In the genomic region with DNA sequence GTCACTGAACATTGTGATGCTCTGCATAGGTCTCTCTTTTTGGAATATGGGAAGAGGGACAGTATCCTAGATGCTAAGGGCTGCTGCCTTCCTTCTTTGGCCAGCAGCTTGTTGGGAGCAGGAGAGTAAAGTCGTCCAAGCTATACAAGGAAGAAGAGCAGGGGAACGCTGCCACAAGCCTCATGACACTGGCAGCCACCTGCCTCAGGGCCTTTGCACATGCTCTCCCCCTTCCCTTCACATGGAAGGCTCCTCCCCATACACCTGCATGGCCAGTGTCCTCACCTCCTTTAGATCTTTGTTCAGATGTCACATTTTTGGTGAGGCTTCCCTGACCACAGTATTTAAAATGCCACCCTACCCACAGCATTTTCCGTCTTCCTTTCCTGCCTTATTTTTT, we compare ENCODE assay signal across 26 cellular contexts.
"Had no signal": no experiment of that assay in that cellular context is flagged by ENCODE, and none has a peak within 500 bp of the region (broad histone marks: within the 10 kb centered on the region; RNA-seq: fewer than 3 reads in every experiment).

No MANE protein-coding gene starts in this region.

- ATAC-seq: activated CD8-positive, alpha-beta memory T cell treated with anti-CD3 and anti-CD28 coated beads, Interleukin-2, amount 10 ng/mL, durations not matched to agents 7 days and 5 days; body of pancreas had no signal

- H3K27me3 ChIP-seq: ascending aorta, body of pancreas, Peyer's patch had no signal

- FAIRE-seq: TTC549 had no signal

- H3K27ac Mint-ChIP-seq: activated CD4-positive, alpha-beta memory T cell treated with anti-CD3 and anti-CD28 coated beads for 36 hours; activated CD8-positive, alpha-beta memory T cell treated with anti-CD3 and anti-CD28 coated beads, Interleukin-2, amount 10 ng/mL, durations not matched to agents 7 days and 5 days; activated naive CD4-positive, alpha-beta T cell treated with anti-CD3 and anti-CD28 coated beads, Interleukin-2, amount 10 ng/mL, durations not matched to agents 7 days and 5 days; activated naive CD8-positive, alpha-beta T cell treated with anti-CD3 and anti-CD28 coated beads for 36 hours; T-helper 1 cell treated with Interleukin-12 subunit alpha and Interleukin-12 subunit beta and Interleukin-4 antibody, amounts not matched to agents 30 μg/mL and 1 μg/mL, for 36 hours; T-helper 2 cell treated with Interferon-gamma antibody and Interleukin-4, amounts not matched to agents 5 μg/mL and 100 μg/mL, for 36 hours had no signal

- DNase-seq: activated CD4-positive, alpha-beta T cell treated with anti-CD3 and anti-CD28 coated beads for 4 hours; activated CD4-positive, alpha-beta T cell treated with anti-CD3 and anti-CD28 coated beads, Interleukin-2, amount 50 U/mL, for 1 hour; activated CD8-positive, alpha-beta memory T cell treated with anti-CD3 and anti-CD28 coated beads for 24 hours; activated CD8-positive, alpha-beta memory T cell treated with anti-CD3 and anti-CD28 coated beads, Interleukin-2, amount 10 ng/mL, durations not matched to agents 7 days and 5 days; activated CD8-positive, alpha-beta memory T cell treated with anti-CD3 and anti-CD28 coated beads, Interleukin-2, amount 50 U/mL, for 48 hours; activated effector memory CD4-positive, alpha-beta T cell treated with Interleukin-2 at 50 U/mL for 16 hours; activated naive CD4-positive, alpha-beta T cell treated with anti-CD3 and anti-CD28 coated beads, Interleukin-2, amount 10 ng/mL, durations not matched to agents 7 days and 5 days; amniotic stem cell; cerebellar nuclear complex; NCI-H1105; NCI-H1417 treated with DMSO at 0.1 percent for 48 hours; NCI-H187 treated with DMSO at 0.1 percent for 48 hours; NCI-H2081; NCI-H524 treated with DMSO at 0.1 percent for 48 hours; Peyer's patch; RPMI8226; SK-N-SH had no signal

- H3K4me1 Mint-ChIP-seq: activated CD8-positive, alpha-beta memory T cell treated with anti-CD3 and anti-CD28 coated beads, Interleukin-2, amount 10 ng/mL, durations not matched to agents 7 days and 5 days; activated naive CD4-positive, alpha-beta T cell treated with anti-CD3 and anti-CD28 coated beads, Interleukin-2, amount 10 ng/mL, durations not matched to agents 7 days and 5 days had no signal

- H3K9me3 Mint-ChIP-seq: activated CD4-positive, alpha-beta memory T cell treated with anti-CD3 and anti-CD28 coated beads for 36 hours; activated naive CD4-positive, alpha-beta T cell treated with anti-CD3 and anti-CD28 coated beads, Interleukin-2, amount 10 ng/mL, durations not matched to agents 7 days and 5 days; activated naive CD8-positive, alpha-beta T cell treated with anti-CD3 and anti-CD28 coated beads for 36 hours; T-helper 1 cell treated with Interleukin-12 subunit alpha and Interleukin-12 subunit beta and Interleukin-4 antibody, amounts not matched to agents 30 μg/mL and 1 μg/mL, for 36 hours; T-helper 2 cell treated with Interferon-gamma antibody and Interleukin-4, amounts not matched to agents 5 μg/mL and 100 μg/mL, for 36 hours had no signal

- H3K4me3 Mint-ChIP-seq: activated CD4-positive, alpha-beta memory T cell treated with anti-CD3 and anti-CD28 coated beads for 36 hours; activated CD8-positive, alpha-beta memory T cell treated with anti-CD3 and anti-CD28 coated beads, Interleukin-2, amount 10 ng/mL, durations not matched to agents 7 days and 5 days; activated naive CD4-positive, alpha-beta T cell treated with anti-CD3 and anti-CD28 coated beads, Interleukin-2, amount 10 ng/mL, durations not matched to agents 7 days and 5 days; activated naive CD8-positive, alpha-beta T cell treated with anti-CD3 and anti-CD28 coated beads for 36 hours; T-helper 1 cell treated with Interleukin-12 subunit alpha and Interleukin-12 subunit beta and Interleukin-4 antibody, amounts not matched to agents 30 μg/mL and 1 μg/mL, for 36 hours; T-helper 2 cell treated with Interferon-gamma antibody and Interleukin-4, amounts not matched to agents 5 μg/mL and 100 μg/mL, for 36 hours had no signal

- H3K36me3 Mint-ChIP-seq: activated CD4-positive, alpha-beta memory T cell treated with anti-CD3 and anti-CD28 coated beads for 36 hours; activated CD8-positive, alpha-beta memory T cell treated with anti-CD3 and anti-CD28 coated beads, Interleukin-2, amount 10 ng/mL, durations not matched to agents 7 days and 5 days; activated naive CD4-positive, alpha-beta T cell treated with anti-CD3 and anti-CD28 coated beads, Interleukin-2, amount 10 ng/mL, durations not matched to agents 7 days and 5 days; activated naive CD8-positive, alpha-beta T cell treated with anti-CD3 and anti-CD28 coated beads for 36 hours had no signal

- H3K27ac ChIP-seq: ascending aorta, body of pancreas, breast epithelium, Peyer's patch, SJSA1 had no signal

- H3K9me3 ChIP-seq: ascending aorta, body of pancreas, breast epithelium, Peyer's patch, SJSA1, SK-N-SH had no signal

- H3K4me2 ChIP-seq: SK-N-SH had no signal

- H3K36me3 ChIP-seq: ascending aorta, breast epithelium, Peyer's patch, SJSA1 had no signal

- H3K4me1 ChIP-seq: ascending aorta, body of pancreas, breast epithelium, Peyer's patch had no signal

- H3K4me3 ChIP-seq: ascending aorta, body of pancreas, breast epithelium, Peyer's patch, SJSA1 had no signal

- H3K9ac ChIP-seq: SK-N-SH had no signal
